Comparison of ENCODE assay signal across 16 cellular contexts in genomic region chr3:76664816-76665215, GRCh38.
A peak's percentile ranks its signal among the peaks of the same experiment; 100 is the strongest.
DNase-seq lines count a peak whose midpoint lies in the region; ATAC-seq and TF ChIP-seq lines count a peak whose summit lies in the region.
"Had no signal": no experiment of that assay in that cellular context is flagged by ENCODE, and none has a peak within 500 bp of the region (broad histone marks: within the 10 kb centered on the region; RNA-seq: fewer than 3 reads in every experiment).

No MANE protein-coding gene starts in this region.

- peaks cover 4% of the 10 kb centered on the region; the same call in 1 of the 3 replicates for H3K9me3 Mint-ChIP-seq in GM23338
- H3K9me3 Mint-ChIP-seq in activated CD8-positive, alpha-beta T cell treated with anti-CD3 and anti-CD28 coated beads, Interleukin-2, amount 10 ng/mL, durations not matched to agents 7 days and 5 days (ENCODE audit: insufficient read depth), result peaks cover 3% of the 10 kb centered on the region

- no peak overlapping the region for H2BK5ac ChIP-seq in IMR-90 (ENCODE audit: low read depth, low read length, poor library complexity, severe bottlenecking)

- intact Hi-C loops in IMR-90 (cut with micrococcal nuclease), result no loop called here

- no peaks in the 10 kb centered on the region for H3K9me3 ChIP-seq in IMR-90 (ENCODE audit: control insufficient read depth, insufficient read depth, low read length)
- H3K9me3 ChIP-seq: A549, Caco-2 had no signal

- DNase-seq in GM23338 (ENCODE audit: low spot score) (no peak), IMR-90 (peak; percentile 7), brain microvascular endothelial cell (peak; percentile 39), glomerular visceral epithelial cell (ENCODE audit: extremely low spot score) (peak; percentile 58), GM19240 (ENCODE audit: insufficient read length, low spot score) (no peak), NCI-H2107 treated with DMSO at 0.1 percent for 48 hours (lab: John Stamatoyannopoulos, UW; ENCODE audit: unreplicated experiment) (no peak)
- no peak for DNase-seq in activated CD8-positive, alpha-beta T cell treated with anti-CD3 and anti-CD28 coated beads, Interleukin-2, amount 10 ng/mL, durations not matched to agents 7 days and 5 days
- DNase-seq: AML-193; Caco-2; CD4-positive, alpha-beta T cell; GOT3; H9 had no signal

- H4K20me1 ChIP-seq in GM23338 (replicated peaks; ENCODE audit: insufficient read depth), result no peaks in the 10 kb centered on the region
- no peaks in the 10 kb centered on the region for H4K20me1 ChIP-seq in IMR-90 (ENCODE audit: insufficient read depth, low read length)

- no peak overlapping the region for H3K9ac ChIP-seq in IMR-90 (ENCODE audit: low read depth, low read length)

- BruUV-seq in IMR-90 (replicated peaks; lab: Mats Ljungman, UMichigan), result no TSS peak

- H3K4ac ChIP-seq in IMR-90 (ENCODE audit: low read depth, low read length), result no peak overlapping the region

- H3K23ac ChIP-seq in IMR-90 (ENCODE audit: low read depth, low read length), result no peak overlapping the region

- H3K79me2 ChIP-seq in GM23338 (replicated peaks; ENCODE audit: insufficient read depth), result no peaks in the 10 kb centered on the region

- no peak for TF ChIP-seq POLR2A in IMR-90 (IDR thresholded peaks at IDR 0.05; ENCODE audit: low read depth, low read length)

- no peak overlapping the region for H3K18ac ChIP-seq in IMR-90 (ENCODE audit: low read depth, low read length)

- no peak overlapping the region for H2BK20ac ChIP-seq in IMR-90 (ENCODE audit: low read depth, low read length)

- H2AK9ac ChIP-seq in IMR-90 (replicated peaks; ENCODE audit: low read depth, low read length, poor library complexity), result no peak overlapping the region

- no peak overlapping the region for H3K56ac ChIP-seq in IMR-90 (ENCODE audit: extremely low read depth, insufficient read depth, low read length)

- no peaks in the 10 kb centered on the region for H3K36me3 ChIP-seq in GM23338 (ENCODE audit: insufficient read depth)
- H3K36me3 ChIP-seq in IMR-90 (ENCODE audit: control insufficient read depth, insufficient read depth, low read length), result no peaks in the 10 kb centered on the region
- H3K36me3 ChIP-seq in brain microvascular endothelial cell (replicated peaks), result no peaks in the 10 kb centered on the region

- POLR2A ChIA-PET in IMR-90 (lab: Charles Lee; ENCODE audit: unreplicated experiment), result no interaction called here
- POLR2A ChIA-PET in activated CD8-positive, alpha-beta T cell treated with anti-CD3 and anti-CD28 coated beads, Interleukin-2, amount 10 ng/mL, durations not matched to agents 7 days and 5 days (lab: Charles Lee), result no interaction called here

- CTCF ChIA-PET in IMR-90 (lab: Yijun Ruan, JAX), result no interaction called here
- CTCF ChIA-PET in activated CD8-positive, alpha-beta T cell treated with anti-CD3 and anti-CD28 coated beads, Interleukin-2, amount 10 ng/mL, durations not matched to agents 7 days and 5 days (lab: Charles Lee), result no interaction called here

- TF ChIP-seq CTCF in GM23338 (conservative IDR thresholded peaks at IDR 0.05; ENCODE audit: low read depth in 2 of 2) (no peak), IMR-90 (conservative IDR thresholded peaks at IDR 0.05; ENCODE audit: low read depth, low read length) (no peak), brain microvascular endothelial cell (IDR thresholded peaks at IDR 0.05; ENCODE audit: low read depth, low read length, missing control alignments) (no peak)

- H3K79me1 ChIP-seq in IMR-90 (ENCODE audit: low read depth in 1 of 2, low read length in 2 of 2), result no peaks in the 10 kb centered on the region

- H3K4me1 ChIP-seq in GM23338 (ENCODE audit: insufficient read depth), result peaks cover 26% of the 10 kb centered on the region; the same call in 1 of the 2 replicates
- H3K4me1 ChIP-seq in IMR-90 (ENCODE audit: control insufficient read depth, insufficient read depth, low read length), result no peaks in the 10 kb centered on the region
- H3K4me1 ChIP-seq: A549, Caco-2 had no signal

- H3K36me3 Mint-ChIP-seq in GM23338 (ENCODE audit: low read depth), result peaks cover 11% of the 10 kb centered on the region; the same call in 2 of the 3 replicates
- no peaks in the 10 kb centered on the region for H3K36me3 Mint-ChIP-seq in activated CD8-positive, alpha-beta T cell treated with anti-CD3 and anti-CD28 coated beads, Interleukin-2, amount 10 ng/mL, durations not matched to agents 7 days and 5 days (ENCODE audit: low read depth)
- H3K36me3 Mint-ChIP-seq: IgD-negative memory B cell had no signal

- H3K27ac ChIP-seq in GM23338 (ENCODE audit: low read depth) (no peak overlapping the region), IMR-90 (ENCODE audit: insufficient read depth, low read length) (no peak overlapping the region), brain microvascular endothelial cell (no peak overlapping the region)
- H3K27ac ChIP-seq: 22Rv1, A549, C4-2B had no signal

- no peak overlapping the region for H3K27ac Mint-ChIP-seq in GM23338
- no peak overlapping the region for H3K27ac Mint-ChIP-seq in activated CD8-positive, alpha-beta T cell treated with anti-CD3 and anti-CD28 coated beads, Interleukin-2, amount 10 ng/mL, durations not matched to agents 7 days and 5 days
- H3K27ac Mint-ChIP-seq: CD4-positive, alpha-beta T cell; H9; IgD-negative memory B cell had no signal

- H3K27me3 Mint-ChIP-seq in GM23338 (ENCODE audit: insufficient read depth, low read depth, poor library complexity), result no peaks in the 10 kb centered on the region
- no peaks in the 10 kb centered on the region for H3K27me3 Mint-ChIP-seq in activated CD8-positive, alpha-beta T cell treated with anti-CD3 and anti-CD28 coated beads, Interleukin-2, amount 10 ng/mL, durations not matched to agents 7 days and 5 days (ENCODE audit: low read depth)
- H3K27me3 Mint-ChIP-seq: CD4-positive, alpha-beta T cell; IgD-negative memory B cell had no signal

- TF ChIP-seq RAD21 in IMR-90 (IDR thresholded peaks at IDR 0.05; ENCODE audit: low read length), result no peak

- H2BK120ac ChIP-seq in IMR-90 (ENCODE audit: low read depth, low read length), result no peak overlapping the region

- no peak overlapping the region for H4K8ac ChIP-seq in IMR-90 (ENCODE audit: low read depth in 2 of 2, low read length in 2 of 2)

- peaks cover 5% of the 10 kb centered on the region for H3K9me2 ChIP-seq in GM23338 (ENCODE audit: insufficient read depth)

- H3K14ac ChIP-seq in IMR-90 (replicated peaks; ENCODE audit: low read depth, low read length), result no peak overlapping the region

- H3K27me3 ChIP-seq in GM23338 (ENCODE audit: insufficient read depth) (no peaks in the 10 kb centered on the region), IMR-90 (ENCODE audit: control insufficient read depth, insufficient read depth, low read length) (no peaks in the 10 kb centered on the region), brain microvascular endothelial cell (replicated peaks) (no peaks in the 10 kb centered on the region)

- no peak overlapping the region for H2BK15ac ChIP-seq in IMR-90 (ENCODE audit: low read depth, low read length)

- WGBS in IMR-90 (ENCODE audit: extremely low coverage in 2 of 2, insufficient read length in 1 of 2), 2 experiments, result no CpG with 5 or more reads among the region's 3 CpGs

- dilution Hi-C loops in IMR-90 (cut with HindIII; ENCODE audit: low sequenced_read_pairs, unreplicated experiment), result no loop called here

- in situ Hi-C loops in IMR-90 (cut with MboI; ENCODE audit: low sequenced_read_pairs) (no loop called here), brain microvascular endothelial cell (cut with HindIII; ENCODE audit: low pct_ligation_motif_present, low sequenced_read_pairs) (no loop called here)

- no peak overlapping the region for H4K91ac ChIP-seq in IMR-90 (ENCODE audit: insufficient read depth, low read depth, low read length)

- H3K9me1 ChIP-seq in IMR-90 (ENCODE audit: insufficient read depth, low read length), result no peaks in the 10 kb centered on the region

- no peak overlapping the region for H2AK5ac ChIP-seq in IMR-90 (ENCODE audit: low read depth, low read length)

- H2AFZ ChIP-seq in GM23338, result no peak overlapping the region
- no peak overlapping the region for H2AFZ ChIP-seq in IMR-90 (replicated peaks; ENCODE audit: low read length, poor library complexity)

- H4K5ac ChIP-seq in IMR-90 (ENCODE audit: low read depth, low read length), result no peak overlapping the region

- H3K4me3 ChIP-seq in GM23338, result no peak overlapping the region
- no peak overlapping the region for H3K4me3 ChIP-seq in IMR-90 (ENCODE audit: insufficient read depth, low read depth, low read length)
- no peak overlapping the region for H3K4me3 ChIP-seq in brain microvascular endothelial cell (ENCODE audit: low read depth, low read length)
- H3K4me3 ChIP-seq: A549 had no signal

- H3K4me1 Mint-ChIP-seq in GM23338, result peaks cover 39% of the 10 kb centered on the region
- H3K4me1 Mint-ChIP-seq in activated CD8-positive, alpha-beta T cell treated with anti-CD3 and anti-CD28 coated beads, Interleukin-2, amount 10 ng/mL, durations not matched to agents 7 days and 5 days (ENCODE audit: low read depth), result no peaks in the 10 kb centered on the region
- H3K4me1 Mint-ChIP-seq: IgD-negative memory B cell had no signal

- H3F3A ChIP-seq in GM23338 (replicated peaks; ENCODE audit: low read depth), result no peaks in the 10 kb centered on the region

- ATAC-seq in GM23338 (no peak), IMR-90 (ENCODE audit: low read depth) (no peak)
- no peak for ATAC-seq in activated CD8-positive, alpha-beta T cell treated with anti-CD3 and anti-CD28 coated beads, Interleukin-2, amount 10 ng/mL, durations not matched to agents 7 days and 5 days
- ATAC-seq: A549 had no signal

- H3K4me2 ChIP-seq in GM23338 (peak overlapping the region; percentile 5; the same call in 1 of the 2 replicates), IMR-90 (ENCODE audit: low read depth, low read length) (no peak overlapping the region)
- H3K4me2 ChIP-seq: A549 had no signal

- no peak overlapping the region for H3K4me3 Mint-ChIP-seq in GM23338
- H3K4me3 Mint-ChIP-seq in activated CD8-positive, alpha-beta T cell treated with anti-CD3 and anti-CD28 coated beads, Interleukin-2, amount 10 ng/mL, durations not matched to agents 7 days and 5 days, result no peak overlapping the region
- H3K4me3 Mint-ChIP-seq: CD4-positive, alpha-beta T cell; H9; IgD-negative memory B cell had no signal

TF ChIP-seq in IMR-90, 13 proteins besides CTCF, POLR2A, EP300 and RAD21:
- TF ChIP-seq RFX5 (IDR thresholded peaks at IDR 0.05; ENCODE audit: low read depth, low read length) (no peak), SMC3 (IDR thresholded peaks at IDR 0.05; ENCODE audit: low read depth, low read length) (no peak), RCOR1 (IDR thresholded peaks at IDR 0.05; ENCODE audit: insufficient replicate concordance, low read length) (no peak), CHD1 (IDR thresholded peaks at IDR 0.05; ENCODE audit: low read depth, low read length) (no peak), BHLHE40 (IDR thresholded peaks at IDR 0.05; ENCODE audit: low read depth, low read length) (no peak), FOS (IDR thresholded peaks at IDR 0.05; ENCODE audit: low read depth, low read length) (no peak), CEBPB (IDR thresholded peaks at IDR 0.05; ENCODE audit: low read depth, low read length) (no peak)

Comparison
In these comparisons a context has a peak if more than half of its experiments do, and no peak if none do; other contexts are left out.
1. DNase-seq: peak in IMR-90 (single experiment), brain microvascular endothelial cell (single experiment) and glomerular visceral epithelial cell (single experiment); none in GM23338 (single experiment), activated CD8-positive, alpha-beta T cell treated with anti-CD3 and anti-CD28 coated beads, Interleukin-2, amount 10 ng/mL, durations not matched to agents 7 days and 5 days (single experiment), GM19240 (single experiment) and NCI-H2107 treated with DMSO at 0.1 percent for 48 hours (single experiment).